1 cellular context compared by ENCODE assay signal in the genomic region with DNA sequence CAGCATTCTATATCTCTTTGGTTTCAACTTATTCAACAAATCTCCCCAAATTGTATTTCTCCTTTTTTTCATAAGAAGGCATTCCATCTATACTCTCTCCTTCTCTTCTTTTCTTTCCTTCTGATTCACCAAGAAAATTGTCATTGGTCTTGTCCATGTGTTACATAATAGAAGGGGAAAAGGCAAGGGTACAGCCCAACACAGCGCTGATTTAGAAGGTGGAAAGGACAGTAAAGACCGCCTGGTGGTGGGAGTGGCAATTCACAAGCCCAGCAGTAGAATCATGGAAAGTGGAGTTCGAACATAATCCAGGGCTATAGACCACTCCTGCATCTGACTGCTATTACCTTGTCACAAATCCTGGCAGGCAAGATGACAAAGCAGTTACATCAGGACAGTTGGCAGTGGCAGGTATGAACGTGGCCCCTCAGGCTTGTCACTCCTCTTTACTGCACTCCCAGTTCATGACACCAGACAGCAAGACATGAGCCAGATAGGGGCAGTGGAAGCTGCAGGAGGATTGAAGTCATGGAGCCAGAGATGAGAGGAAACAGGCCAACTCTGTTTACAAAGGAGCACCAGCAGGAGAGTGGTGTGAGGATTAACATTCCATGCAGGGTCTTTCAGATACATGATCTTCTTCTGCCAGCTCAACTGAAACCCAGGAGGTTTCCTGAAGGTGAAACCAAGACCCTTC.
TF ChIP-seq lines count a peak whose summit lies in the region.

No MANE protein-coding gene starts in this region.

TF ChIP-seq in H1, 55 proteins besides CTCF, POLR2A, EP300 and RAD21:
- no peak for TF ChIP-seq KDM5A (IDR thresholded peaks at IDR 0.05; ENCODE audit: low read length)
- peak; percentile 82 for TF ChIP-seq TEAD4 (IDR thresholded peaks at IDR 0.05; ENCODE audit: low read depth, low read length)
